14 cellular contexts compared by ENCODE assay signal in genomic region chr6:9398794-9399373, GRCh38.
A peak's percentile ranks its signal among the peaks of the same experiment; 100 is the strongest.
DNase-seq lines count a peak whose midpoint lies in the region; ATAC-seq, FAIRE-seq and TF ChIP-seq lines count a peak whose summit lies in the region.
"Had no signal": no experiment of that assay in that cellular context is flagged by ENCODE, and none has a peak within 500 bp of the region (broad histone marks: within the 10 kb centered on the region; RNA-seq: fewer than 3 reads in every experiment).

No MANE protein-coding gene starts in this region.

- H3K9me3 ChIP-seq in kidney (ENCODE audit: control insufficient read depth in 1 of 2, low read length in 2 of 2) (no peaks in the 10 kb centered on the region), MG63 (no peaks in the 10 kb centered on the region)
- H3K9me3 ChIP-seq: A549, thoracic aorta had no signal

- H3K4me1 Mint-ChIP-seq in activated CD4-positive, alpha-beta T cell treated with anti-CD3 and anti-CD28 coated beads for 36 hours, result no peaks in the 10 kb centered on the region
- H3K4me1 Mint-ChIP-seq in type B pancreatic cell (ENCODE audit: unreplicated experiment), result peaks cover 13% of the 10 kb centered on the region
- H3K4me1 Mint-ChIP-seq in stimulated activated naive CD8-positive, alpha-beta T cell treated with anti-CD3 and anti-CD28 coated beads, Interleukin-15, amount 100 ng/mL, for 72 hours, result no peaks in the 10 kb centered on the region

- intact Hi-C loops in activated CD4-positive, alpha-beta T cell treated with anti-CD3 and anti-CD28 coated beads for 36 hours (cut with DNase I, micrococcal nuclease), result no loop called here
- intact Hi-C loops in kidney (cut with DNase I), result no loop called here

- H3K9ac ChIP-seq in kidney (ENCODE audit: low read length in 2 of 2), result no peak overlapping the region

- no peak overlapping the region for H3K4me3 Mint-ChIP-seq in activated CD4-positive, alpha-beta T cell treated with anti-CD3 and anti-CD28 coated beads for 36 hours
- H3K4me3 Mint-ChIP-seq in type B pancreatic cell, result no peak overlapping the region
- H3K4me3 Mint-ChIP-seq in stimulated activated naive CD8-positive, alpha-beta T cell treated with anti-CD3 and anti-CD28 coated beads, Interleukin-15, amount 100 ng/mL, for 72 hours, result no peak overlapping the region
- H3K4me3 Mint-ChIP-seq: natural killer cell treated with Interleukin-12 subunit alpha and Interleukin-12 subunit beta and Interleukin-15 and Interleukin-18, amount 100 ng/mL, for 72 hours had no signal

- FAIRE-seq in kidney (lab: Jason Lieb, UNC), result no peak
- FAIRE-seq: A549, small intestine had no signal

- ATAC-seq in activated CD4-positive, alpha-beta T cell treated with anti-CD3 and anti-CD28 coated beads for 36 hours, result no peak
- ATAC-seq in stimulated activated naive CD8-positive, alpha-beta T cell treated with anti-CD3 and anti-CD28 coated beads, Interleukin-15, amount 100 ng/mL, for 72 hours, result no peak
- ATAC-seq in GM19455 (IDR thresholded peaks at IDR 0.05; ENCODE audit: unreplicated experiment), result no peak
- ATAC-seq: A549; natural killer cell treated with Interleukin-12 subunit alpha and Interleukin-12 subunit beta and Interleukin-15 and Interleukin-18, amount 100 ng/mL, for 72 hours had no signal

- CTCF ChIA-PET in activated CD4-positive, alpha-beta T cell treated with anti-CD3 and anti-CD28 coated beads for 36 hours (lab: Charles Lee), result no interaction called here

- POLR2A ChIA-PET in activated CD4-positive, alpha-beta T cell treated with anti-CD3 and anti-CD28 coated beads for 36 hours (lab: Charles Lee), result no interaction called here

- H3K4me3 ChIP-seq in kidney (ENCODE audit: low read length in 2 of 2) (no peak overlapping the region), MG63 (no peak overlapping the region)
- H3K4me3 ChIP-seq: A549, thoracic aorta had no signal

- TF ChIP-seq CTCF in kidney (IDR thresholded peaks at IDR 0.05; ENCODE audit: borderline replicate concordance, extremely low read depth, insufficient read depth), result no peak
- TF ChIP-seq CTCF in type B pancreatic cell (conservative IDR thresholded peaks at IDR 0.05), result no peak

- no peaks in the 10 kb centered on the region for H3K9me3 Mint-ChIP-seq in activated CD4-positive, alpha-beta T cell treated with anti-CD3 and anti-CD28 coated beads for 36 hours (ENCODE audit: low read depth)
- H3K9me3 Mint-ChIP-seq in type B pancreatic cell, result no peaks in the 10 kb centered on the region
- peaks cover 8 to 13% of the 10 kb centered on the region in 2 donors for H3K9me3 Mint-ChIP-seq in stimulated activated naive CD8-positive, alpha-beta T cell treated with anti-CD3 and anti-CD28 coated beads, Interleukin-15, amount 100 ng/mL, for 72 hours
- H3K9me3 Mint-ChIP-seq: activated T-helper 2 cell treated with anti-CD3 and anti-CD28 coated beads, Interferon-gamma antibody, Interleukin-2, Interleukin-4, amounts not matched to agents 10 μg/mL and 5 μg/mL and 100 μg/mL, durations not matched to agents 14 hours and 24 hours and 36 hours had no signal

- H3K36me3 Mint-ChIP-seq in activated CD4-positive, alpha-beta T cell treated with anti-CD3 and anti-CD28 coated beads for 36 hours (ENCODE audit: low read depth), result no peaks in the 10 kb centered on the region
- no peaks in the 10 kb centered on the region for H3K36me3 Mint-ChIP-seq in type B pancreatic cell
- H3K36me3 Mint-ChIP-seq: natural killer cell treated with Interleukin-12 subunit alpha and Interleukin-12 subunit beta and Interleukin-15 and Interleukin-18, amount 100 ng/mL, for 72 hours had no signal

- peaks cover 24% of the 10 kb centered on the region for H3K27me3 Mint-ChIP-seq in activated CD4-positive, alpha-beta T cell treated with anti-CD3 and anti-CD28 coated beads for 36 hours
- H3K27me3 Mint-ChIP-seq in type B pancreatic cell, result peaks cover 8% of the 10 kb centered on the region
- no peaks in the 10 kb centered on the region for H3K27me3 Mint-ChIP-seq in stimulated activated naive CD8-positive, alpha-beta T cell treated with anti-CD3 and anti-CD28 coated beads, Interleukin-15, amount 100 ng/mL, for 72 hours
- H3K27me3 Mint-ChIP-seq: natural killer cell treated with Interleukin-12 subunit alpha and Interleukin-12 subunit beta and Interleukin-15 and Interleukin-18, amount 100 ng/mL, for 72 hours had no signal

- peak; percentile 7 for DNase-seq in activated CD4-positive, alpha-beta T cell treated with anti-CD3 and anti-CD28 coated beads for 36 hours
- DNase-seq in activated CD4-positive, alpha-beta T cell treated with anti-CD3 and anti-CD28 coated beads for 48 hours, result no peak
- DNase-seq in caudate nucleus (lab: John Stamatoyannopoulos, UW) (peak in 40 of 61 donors; percentile 2 to 76 (median 22)), kidney (peak; percentile 62), type B pancreatic cell (ENCODE audit: extremely low spot score, unreplicated experiment) (no peak), MG63 (no peak)
- no peak for DNase-seq in stimulated activated naive CD8-positive, alpha-beta T cell treated with anti-CD3 and anti-CD28 coated beads, Interleukin-15, amount 100 ng/mL, for 72 hours
- DNase-seq: Calu3, small intestine had no signal

- no peaks in the 10 kb centered on the region for H3K4me1 ChIP-seq in kidney (ENCODE audit: control insufficient read depth in 1 of 2, insufficient read depth in 1 of 2, low read depth in 1 of 2, low read length in 2 of 2)

- H3K27ac Mint-ChIP-seq in activated CD4-positive, alpha-beta T cell treated with anti-CD3 and anti-CD28 coated beads for 36 hours, result no peak overlapping the region
- H3K27ac Mint-ChIP-seq in type B pancreatic cell, result peak overlapping the region; percentile 5
- no peak overlapping the region for H3K27ac Mint-ChIP-seq in stimulated activated naive CD8-positive, alpha-beta T cell treated with anti-CD3 and anti-CD28 coated beads, Interleukin-15, amount 100 ng/mL, for 72 hours
- H3K27ac Mint-ChIP-seq: activated T-helper 2 cell treated with anti-CD3 and anti-CD28 coated beads, Interferon-gamma antibody, Interleukin-2, Interleukin-4, amounts not matched to agents 10 μg/mL and 5 μg/mL and 100 μg/mL, durations not matched to agents 14 hours and 24 hours and 36 hours; natural killer cell treated with Interleukin-12 subunit alpha and Interleukin-12 subunit beta and Interleukin-15 and Interleukin-18, amount 100 ng/mL, for 72 hours had no signal

- H3K36me3 ChIP-seq in kidney (ENCODE audit: control insufficient read depth in 1 of 2, insufficient read depth in 2 of 2, low read length in 2 of 2) (no peaks in the 10 kb centered on the region), MG63 (no peaks in the 10 kb centered on the region)
- H3K36me3 ChIP-seq: thoracic aorta had no signal

- no peaks in the 10 kb centered on the region for H3K27me3 ChIP-seq in MG63

- H3K27ac ChIP-seq in caudate nucleus (ENCODE audit: low read depth, low read length) (peak overlapping the region; percentile 8), kidney (ENCODE audit: low read depth in 2 of 2, low read length in 2 of 2) (no peak overlapping the region)
- H3K27ac ChIP-seq: A549, thoracic aorta had no signal

Comparison
In these comparisons a context has a peak if more than half of its experiments do, and no peak if none do; other contexts are left out.
1. DNase-seq: peak in activated CD4-positive, alpha-beta T cell treated with anti-CD3 and anti-CD28 coated beads for 36 hours (single experiment), caudate nucleus (40 of 61) and kidney (single experiment); none in activated CD4-positive, alpha-beta T cell treated with anti-CD3 and anti-CD28 coated beads for 48 hours (single experiment), type B pancreatic cell (single experiment), stimulated activated naive CD8-positive, alpha-beta T cell treated with anti-CD3 and anti-CD28 coated beads, Interleukin-15, amount 100 ng/mL, for 72 hours (0 of 2) and MG63 (single experiment).